Comparison of ENCODE assay signal across 19 cellular contexts in the genomic region with DNA sequence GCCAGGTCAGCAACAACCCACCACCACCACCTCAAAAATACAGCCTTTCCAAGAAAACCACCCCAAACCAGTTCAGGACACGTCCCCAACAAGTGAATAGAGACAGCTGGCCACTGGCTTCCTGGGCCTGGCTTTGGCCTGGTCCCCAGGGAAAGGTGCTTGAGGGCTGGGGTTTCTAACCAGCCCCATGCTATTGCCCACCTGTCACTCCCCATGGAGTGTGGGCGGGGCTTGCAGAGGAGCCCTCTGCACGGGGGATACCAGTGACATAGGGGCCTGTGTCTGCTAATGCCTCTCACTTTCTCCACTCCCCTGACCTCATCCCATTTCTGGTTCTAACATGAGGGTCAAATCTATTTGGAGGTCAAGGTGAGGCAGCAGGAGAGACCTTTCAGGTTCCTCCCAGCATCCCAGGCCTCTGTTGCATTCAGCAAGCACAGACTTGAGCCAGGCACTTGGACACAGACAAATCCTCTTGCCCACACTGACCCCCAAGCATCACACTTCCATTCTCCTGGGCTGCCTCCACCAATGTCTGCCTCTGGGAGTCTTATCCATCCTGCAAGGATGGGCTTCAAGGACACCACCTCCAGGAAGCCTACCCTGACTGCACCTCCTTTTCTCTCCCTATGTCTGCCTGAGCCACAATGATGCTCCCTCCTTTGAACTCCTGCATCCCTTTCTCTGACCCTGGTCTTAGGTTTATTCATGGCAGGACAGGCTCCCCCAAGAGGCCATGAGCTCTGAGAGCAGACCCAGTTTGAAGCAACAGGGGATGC. TPM values are rescaled to one million over a fixed set of nuclear protein-coding genes. Genes with fewer than 3 reads are reported as not detected.
A peak's percentile ranks its signal among the peaks of the same experiment; 100 is the strongest.
DNase-seq lines count a peak whose midpoint lies in the region; ATAC-seq, FAIRE-seq and TF ChIP-seq lines count a peak whose summit lies in the region.
"Had no signal": no experiment of that assay in that cellular context is flagged by ENCODE, and none has a peak within 500 bp of the region (broad histone marks: within the 10 kb centered on the region; RNA-seq: fewer than 3 reads in every experiment).

No MANE protein-coding gene starts in this region.

- POLR2A ChIA-PET in SK-N-SH (lab: Yijun Ruan, JAX) (no interaction called here), K562 (lab: Yijun Ruan, JAX) (interaction anchor here (0.6 kb wide), 2 partner anchors 10 to 627 kb away, joined by 3 read pairs; no protein-coding TSS in a partner anchor)

- intact Hi-C loops in K562 (cut with micrococcal nuclease) = no loop called here

- H3K4me1 ChIP-seq in SK-N-SH (ENCODE audit: control insufficient read depth in 1 of 2, insufficient read depth in 2 of 2, low read depth in 1 of 2, low read length in 1 of 2) = no peaks in the 10 kb centered on the region
- H3K4me1 ChIP-seq in K562 (replicated peaks in 1 of 2; ENCODE audit: control insufficient read depth in 2 of 2, insufficient read depth in 2 of 2, low read length in 2 of 2) = no peaks in the 10 kb centered on the region
- H3K4me1 ChIP-seq: BE2C had no signal

- no TSS peak for BruUV-seq in K562 (replicated peaks; lab: Mats Ljungman, UMichigan)

- in situ Hi-C loops in K562 (cut with MboI) = no loop called here

- H3K27ac ChIP-seq in SK-N-SH (ENCODE audit: low read depth in 2 of 2, low read length in 1 of 2) (no peak overlapping the region), K562 (ENCODE audit: extremely low read depth, low read depth, low read length) (no peak overlapping the region)
- H3K27ac ChIP-seq: C4-2B had no signal

- no peak overlapping the region for H3K4me3 ChIP-seq in SK-N-SH (ENCODE audit: low read depth in 2 of 2, low read length in 1 of 2)
- H3K4me3 ChIP-seq in K562 = no peak overlapping the region

- no peaks in the 10 kb centered on the region for H3F3A ChIP-seq in SK-N-SH (replicated peaks; ENCODE audit: insufficient read depth)

- H4K20me1 ChIP-seq in SK-N-SH (ENCODE audit: insufficient read depth) (no peaks in the 10 kb centered on the region), K562 (replicated peaks; ENCODE audit: control insufficient read depth, insufficient read depth, low read length) (no peaks in the 10 kb centered on the region; the same call in 1 of the 2 replicates)

- no peak for TF ChIP-seq POLR2A in K562 (conservative IDR thresholded peaks at IDR 0.05)

- no peaks in the 10 kb centered on the region for H3K9me2 ChIP-seq in SK-N-SH

- ATAC-seq in SK-N-SH treated with all-trans-retinoic acid at 6 μM for 48 hours = no peak
- ATAC-seq in K562 = no peak
- ATAC-seq in HG02588 (IDR thresholded peaks at IDR 0.05; ENCODE audit: unreplicated experiment) = no peak
- ATAC-seq: HCT116 had no signal

- H3K79me2 ChIP-seq in SK-N-SH (ENCODE audit: insufficient read depth) = no peaks in the 10 kb centered on the region
- H3K79me2 ChIP-seq in K562 (ENCODE audit: control insufficient read depth, insufficient read depth, low read length) = no peaks in the 10 kb centered on the region

- no peaks in the 10 kb centered on the region for H3K9me3 ChIP-seq in SK-N-SH
- H3K9me3 ChIP-seq in K562 (replicated peaks; ENCODE audit: control insufficient read depth, insufficient read depth, low read depth, low read length) = no peaks in the 10 kb centered on the region
- H3K9me3 ChIP-seq: BE2C had no signal

- H2AFZ ChIP-seq in SK-N-SH (ENCODE audit: low read depth) (no peak overlapping the region), K562 (ENCODE audit: low read depth, low read length) (no peak overlapping the region)

- no peak for FAIRE-seq in K562 (lab: Jason Lieb, UNC)
- FAIRE-seq: GM12891, GM19239 had no signal

- H3K4me2 ChIP-seq in SK-N-SH (no peak overlapping the region), K562 (ENCODE audit: insufficient read depth, low read length) (no peak overlapping the region)

- TF ChIP-seq CTCF in SK-N-SH (IDR thresholded peaks at IDR 0.05) (no peak), K562 (IDR thresholded peaks at IDR 0.05 in 2 of 3, conservative IDR thresholded peaks at IDR 0.05 in 1 of 3; ENCODE audit: insufficient read depth in 2 of 3, low read depth in 1 of 3, low read length in 3 of 3) (0 out of 6 replicates have a peak, but pooled peaks of 1 of the 3 experiments have one; percentile 7)

- DNase-seq in SK-N-SH (peak; percentile 10), NCI-H524 (lab: John Stamatoyannopoulos, UW) (peak; percentile 82 to 97), K562 (ENCODE audit: extremely low read depth in 1 of 4, low spot score in 3 of 4) (no peak), putamen (ENCODE audit: low spot score) (no peak), NOMO-1 (lab: John Stamatoyannopoulos, UW; ENCODE audit: unreplicated experiment in 2 of 2) (no peak)
- DNase-seq: BE2C; CD4-positive, alpha-beta memory T cell; DMS79 had no signal

- TF ChIP-seq EP300 in SK-N-SH (IDR thresholded peaks at IDR 0.05; ENCODE audit: borderline replicate concordance in 1 of 2, low read depth in 1 of 2, low read length in 1 of 2) = no peak
- TF ChIP-seq EP300 in K562 (IDR thresholded peaks at IDR 0.05; ENCODE audit: low read length) = no peak

- no peaks in the 10 kb centered on the region for H3K36me3 ChIP-seq in SK-N-SH (replicated peaks in 1 of 2; ENCODE audit: control insufficient read depth in 1 of 2, insufficient read depth in 2 of 2, low read length in 1 of 2)
- no peaks in the 10 kb centered on the region for H3K36me3 ChIP-seq in K562 (ENCODE audit: control insufficient read depth, insufficient read depth, low read length)
- H3K36me3 ChIP-seq: BE2C had no signal

- H3K9me1 ChIP-seq in K562 (ENCODE audit: control insufficient read depth, insufficient read depth, low read length) = no peaks in the 10 kb centered on the region

- H3K27me3 ChIP-seq in SK-N-SH (ENCODE audit: insufficient read depth) (no peaks in the 10 kb centered on the region), K562 (ENCODE audit: control insufficient read depth in 2 of 2, insufficient read depth in 2 of 2, low read length in 2 of 2) (peaks cover 0 to 13% of the 10 kb centered on the region in 2 experiments; a peak in 1 of 5 replicates)
- H3K27me3 ChIP-seq: BE2C had no signal

- H3K9ac ChIP-seq in SK-N-SH (no peak overlapping the region), K562 (ENCODE audit: insufficient read depth in 1 of 2, low read depth in 2 of 2, low read length in 2 of 2) (no peak overlapping the region)

- CTCF ChIA-PET in SK-N-SH (lab: Yijun Ruan, JAX) = interaction anchor here (1.2 to 5.9 kb wide), 7 partner anchors 10 to 241 kb away, joined by 3 to 55 read pairs (median 10); no protein-coding TSS in a partner anchor
- CTCF ChIA-PET in K562 (lab: Yijun Ruan, JAX; ENCODE audit: low intra/inter-chr PET ratio) = no interaction called here

- TF ChIP-seq RAD21 in SK-N-SH (IDR thresholded peaks at IDR 0.05; ENCODE audit: low read length) (no peak), K562 (CRISPR knock-in tag; conservative IDR thresholded peaks at IDR 0.05 in 1 of 2, IDR thresholded peaks at IDR 0.05 in 1 of 2) (no peak)

- 73% methylated on average over 3 of the region's 3 CpGs for WGBS in SK-N-SH (ENCODE audit: low lambda C conversion rate)
- WGBS in K562 (ENCODE audit: insufficient coverage, low coverage, missing lambda C conversion rate) = 7% methylated on average over 3 of the region's 3 CpGs

RNA-seq across cellular contexts. Expression of gene TTLL11, which starts 16.1 kb away (rescaled TPM):
- 6.0 and 6.8 TPM in 2 replicates for polyA plus RNA-seq in SK-N-SH (2012; rRNA removed)
- 3.9 and 5.4 TPM in 2 replicates for polyA plus RNA-seq in SK-N-SH (2012; cell fraction: cytosol; rRNA removed)
- polyA plus RNA-seq in SK-N-SH (2012; cell fraction: nucleus; rRNA removed) = 6.6 and 8.0 TPM in 2 replicates
- total RNA-seq in K562 (2011; cell fraction: chromatin; rRNA removed; ENCODE audit: low replicate concordance) = 2.7 and 3.5 TPM in 2 replicates
- 1.3 and 1.4 TPM in 2 replicates for total RNA-seq in K562 (2011; cell fraction: nucleolus; rRNA removed)
- 1.1 and 1.9 TPM in 2 replicates for total RNA-seq in K562 (2011; cell fraction: nucleoplasm; rRNA removed)
- 3.0 TPM in 2 replicates for total RNA-seq in K562 (2014; rRNA removed)
- 2.6 and 2.9 TPM in 2 replicates for total RNA-seq in K562 (2014; rRNA removed; fragmentation: Illumina TruSeq; extraction: Trizol)
- 2.5 and 3.3 TPM in 2 replicates for total RNA-seq in K562 (2015; rRNA removed; fragmentation: Illumina TruSeq; extraction: Trizol)
- 4.2 and 4.4 TPM in 2 replicates for total RNA-seq in K562 (2021)
- 2.0 and 2.7 TPM in 2 replicates for polyA plus RNA-seq in K562 (2011; rRNA removed)
- polyA plus RNA-seq in K562 (2011; cell fraction: cytosol; rRNA removed) = 3.2 and 3.9 TPM in 2 replicates
- 1.9 and 2.2 TPM in 2 replicates for polyA plus RNA-seq in K562 (2011; cell fraction: nucleus; rRNA removed)
- 2.8 and 3.9 TPM in 2 replicates for polyA plus RNA-seq in K562 (2012)
- 4.2 and 4.3 TPM in 2 replicates for polyA plus RNA-seq in K562 (2014; fragmentation: Illumina TruSeq; extraction: Trizol)
- polyA plus RNA-seq in K562 (2014; fragmentation: Nextera tagmentation; extraction: Ambion mirVana) = 1 to 10 TPM in 1 of 2 experiments, under 1 TPM in 1; 0.83 to 1.5 TPM
- 3.7 and 4.3 TPM in 2 replicates for polyA plus RNA-seq in K562 (2014; rRNA removed)
- polyA minus RNA-seq in K562 (2011; rRNA and poly(A)+ RNA removed) = 2.6 and 3.0 TPM in 2 replicates
- polyA minus RNA-seq in K562 (2011; cell fraction: cytosol; rRNA and poly(A)+ RNA removed) = 0.38 and 2.2 TPM in 2 replicates
- polyA minus RNA-seq in K562 (2011; cell fraction: nucleus; rRNA and poly(A)+ RNA removed) = 1.3 and 1.6 TPM in 2 replicates

RNA-seq across cellular contexts. Expression of gene NDUFA8, which starts 50.4 kb away (rescaled TPM):
- polyA plus RNA-seq in SK-N-SH (2012; rRNA removed) (97.4 and 116 TPM in 2 replicates), K562 (2011; rRNA removed) (135 and 165 TPM in 2 replicates), K562 (2014; fragmentation: Illumina TruSeq; extraction: Trizol) (198 and 204 TPM in 2 replicates), K562 (2014; fragmentation: Nextera tagmentation; extraction: Ambion mirVana) (100 to 1,000 TPM; 126 to 189 TPM), K562 (2014; rRNA removed) (194 and 212 TPM in 2 replicates)
- polyA plus RNA-seq in SK-N-SH (2012; cell fraction: cytosol; rRNA removed) = 129 and 149 TPM in 2 replicates
- polyA plus RNA-seq in SK-N-SH (2012; cell fraction: nucleus; rRNA removed) = 34.0 and 34.2 TPM in 2 replicates
- total RNA-seq in K562 (2011; cell fraction: chromatin; rRNA removed; ENCODE audit: low replicate concordance) = 8.5 and 9.1 TPM in 2 replicates
- total RNA-seq in K562 (2011; cell fraction: nucleolus; rRNA removed) = 14.0 and 14.7 TPM in 2 replicates
- total RNA-seq in K562 (2011; cell fraction: nucleoplasm; rRNA removed) = 15.0 and 20.9 TPM in 2 replicates
- total RNA-seq in K562 (2014; rRNA removed) (105 and 115 TPM in 2 replicates), K562 (2014; rRNA removed; fragmentation: Illumina TruSeq; extraction: Trizol) (105 and 114 TPM in 2 replicates), K562 (2015; rRNA removed; fragmentation: Illumina TruSeq; extraction: Trizol) (122 and 133 TPM in 2 replicates), K562 (2021) (126 and 134 TPM in 2 replicates)
- polyA plus RNA-seq in K562 (2011; cell fraction: cytosol; rRNA removed) = 122 and 153 TPM in 2 replicates
- polyA plus RNA-seq in K562 (2011; cell fraction: nucleus; rRNA removed) = 35.7 and 49.8 TPM in 2 replicates
- 157 and 216 TPM in 2 replicates for polyA plus RNA-seq in K562 (2012)
- 106 and 126 TPM in 2 replicates for polyA minus RNA-seq in K562 (2011; rRNA and poly(A)+ RNA removed)
- 50.4 and 52.5 TPM in 2 replicates for polyA minus RNA-seq in K562 (2011; cell fraction: cytosol; rRNA and poly(A)+ RNA removed)
- polyA minus RNA-seq in K562 (2011; cell fraction: nucleus; rRNA and poly(A)+ RNA removed) = 8.5 and 15.7 TPM in 2 replicates

RNA-seq across cellular contexts. Expression of gene MORN5, which starts 50.5 kb away (rescaled TPM):
- not detected in 2 replicates for polyA plus RNA-seq in SK-N-SH (2012; rRNA removed)
- polyA plus RNA-seq in SK-N-SH (2012; cell fraction: cytosol; rRNA removed) = 0.06 and 0.09 TPM in 2 replicates
- polyA plus RNA-seq in SK-N-SH (2012; cell fraction: nucleus; rRNA removed) = 0.11 and 0.16 TPM in 2 replicates
- total RNA-seq in K562 (2011; cell fraction: chromatin; rRNA removed; ENCODE audit: low replicate concordance) = not detected in 2 replicates
- not detected in 2 replicates for total RNA-seq in K562 (2011; cell fraction: nucleolus; rRNA removed)
- not detected in 2 replicates for total RNA-seq in K562 (2011; cell fraction: nucleoplasm; rRNA removed)
- not detected in 2 replicates for total RNA-seq in K562 (2014; rRNA removed)
- not detected in 2 replicates for total RNA-seq in K562 (2014; rRNA removed; fragmentation: Illumina TruSeq; extraction: Trizol)
- total RNA-seq in K562 (2015; rRNA removed; fragmentation: Illumina TruSeq; extraction: Trizol) = not detected in 2 replicates
- total RNA-seq in K562 (2021) = not detected in 2 replicates
- not detected in 2 replicates for polyA plus RNA-seq in K562 (2011; rRNA removed)
- not detected in 2 replicates for polyA plus RNA-seq in K562 (2011; cell fraction: cytosol; rRNA removed)
- polyA plus RNA-seq in K562 (2011; cell fraction: nucleus; rRNA removed) = not detected in 2 replicates
- polyA plus RNA-seq in K562 (2012) = not detected in 2 replicates
- not detected in 2 replicates for polyA plus RNA-seq in K562 (2014; fragmentation: Illumina TruSeq; extraction: Trizol)
- not detected for polyA plus RNA-seq in K562 (2014; fragmentation: Nextera tagmentation; extraction: Ambion mirVana)
- not detected in 2 replicates for polyA plus RNA-seq in K562 (2014; rRNA removed)
- polyA minus RNA-seq in K562 (2011; rRNA and poly(A)+ RNA removed) = not detected in 2 replicates
- not detected in 2 replicates for polyA minus RNA-seq in K562 (2011; cell fraction: cytosol; rRNA and poly(A)+ RNA removed)
- polyA minus RNA-seq in K562 (2011; cell fraction: nucleus; rRNA and poly(A)+ RNA removed) = not detected in 2 replicates
- total RNA-seq: A172; CD4-positive, alpha-beta memory T cell; G401; H4; HT-29 had no signal
- polyA plus RNA-seq: CD4-positive, alpha-beta memory T cell; IgD-negative memory B cell had no signal

Comparison
In these comparisons a context has a peak if more than half of its experiments do, and no peak if none do; other contexts are left out.
1. DNase-seq: peak in SK-N-SH (single experiment) and NCI-H524 (2 of 2); none in K562 (0 of 4), putamen (single experiment) and NOMO-1 (0 of 2).